ENCODE assay signal across 4 cellular contexts in genomic region chr12:57560516-57560915, GRCh38. TPM values are rescaled to one million over a fixed set of nuclear protein-coding genes. Genes with fewer than 3 reads are reported as not detected.
"Had no signal": no experiment of that assay in that cellular context is flagged by ENCODE, and none has a peak within 500 bp of the region (broad histone marks: within the 10 kb centered on the region; RNA-seq: fewer than 3 reads in every experiment).

No MANE protein-coding gene starts in this region.

- ATAC-seq: GM12878 had no signal

- DNase-seq: GDM1, GF-D8 had no signal

- H3K4me3 ChIP-seq: GM12878 had no signal

RNA-seq across cellular contexts. Expression of gene KIF5A, which starts 10.7 kb away (rescaled TPM):
- total RNA-seq: G401 had no signal
